1 cellular context compared by ENCODE assay signal in genomic region chrX:65657659-65658058, GRCh38.
TF ChIP-seq lines count a peak whose summit lies in the region.

No MANE protein-coding gene starts in this region.

TF ChIP-seq in HepG2, 621 proteins besides CTCF, POLR2A, EP300 and RAD21 (continued from another document):
- TF ChIP-seq NFAT5 (CRISPR knock-in tag; IDR thresholded peaks at IDR 0.05): no peak
- TF ChIP-seq PAXIP1 (CRISPR knock-in tag; conservative IDR thresholded peaks at IDR 0.05): no peak
- TF ChIP-seq, protein P1, sequence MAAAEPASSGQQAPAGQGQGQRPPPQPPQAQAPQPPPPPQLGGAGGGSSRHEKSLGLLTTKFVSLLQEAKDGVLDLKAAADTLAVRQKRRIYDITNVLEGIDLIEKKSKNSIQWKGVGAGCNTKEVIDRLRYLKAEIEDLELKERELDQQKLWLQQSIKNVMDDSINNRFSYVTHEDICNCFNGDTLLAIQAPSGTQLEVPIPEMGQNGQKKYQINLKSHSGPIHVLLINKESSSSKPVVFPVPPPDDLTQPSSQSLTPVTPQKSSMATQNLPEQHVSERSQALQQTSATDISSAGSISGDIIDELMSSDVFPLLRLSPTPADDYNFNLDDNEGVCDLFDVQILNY (CRISPR knock-in tag; conservative IDR thresholded peaks at IDR 0.05): no peak
- TF ChIP-seq ZNF282 (IDR thresholded peaks at IDR 0.05; ENCODE audit: partially characterized antibody): no peak
- TF ChIP-seq ZNF652 (CRISPR knock-in tag; IDR thresholded peaks at IDR 0.05; ENCODE audit: borderline replicate concordance, low read depth): no peak
- TF ChIP-seq KMT2A (CRISPR knock-in tag; IDR thresholded peaks at IDR 0.05): no peak
- TF ChIP-seq, protein P2, sequence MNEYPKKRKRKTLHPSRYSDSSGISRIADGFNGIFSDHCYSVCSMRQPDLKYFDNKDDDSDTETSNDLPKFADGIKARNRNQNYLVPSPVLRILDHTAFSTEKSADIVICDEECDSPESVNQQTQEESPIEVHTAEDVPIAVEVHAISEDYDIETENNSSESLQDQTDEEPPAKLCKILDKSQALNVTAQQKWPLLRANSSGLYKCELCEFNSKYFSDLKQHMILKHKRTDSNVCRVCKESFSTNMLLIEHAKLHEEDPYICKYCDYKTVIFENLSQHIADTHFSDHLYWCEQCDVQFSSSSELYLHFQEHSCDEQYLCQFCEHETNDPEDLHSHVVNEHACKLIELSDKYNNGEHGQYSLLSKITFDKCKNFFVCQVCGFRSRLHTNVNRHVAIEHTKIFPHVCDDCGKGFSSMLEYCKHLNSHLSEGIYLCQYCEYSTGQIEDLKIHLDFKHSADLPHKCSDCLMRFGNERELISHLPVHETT (CRISPR knock-in tag; conservative IDR thresholded peaks at IDR 0.05): no peak
- TF ChIP-seq SRY (CRISPR knock-in tag; IDR thresholded peaks at IDR 0.05): no peak
- no peak for TF ChIP-seq PLSCR1 (CRISPR knock-in tag; IDR thresholded peaks at IDR 0.05; ENCODE audit: borderline replicate concordance)
TF ChIP-seq in HepG2: peak in this region for 0.
